In genomic region chr4:931960-932712, GRCh38 we compare ENCODE assay signal across 1 cellular context.
TF ChIP-seq lines count a peak whose summit lies in the region.

TSS of gene GAK (minus strand) at chr4:932316. CDS start at chr4:932187, 129 bp downstream.
TSS of gene TMEM175 (plus strand) at chr4:932460. CDS start at chr4:947740, 15,280 bp downstream.

TF ChIP-seq in A549, 52 proteins besides CTCF, POLR2A, EP300 and RAD21 (continued from another document):
- TF ChIP-seq TFCP2L1 (CRISPR knock-in tag; IDR thresholded peaks at IDR 0.05) (no peak), HES2 (IDR thresholded peaks at IDR 0.05) (no peak), GATA3 (IDR thresholded peaks at IDR 0.05; ENCODE audit: borderline replicate concordance) (no peak), MAZ (IDR thresholded peaks at IDR 0.05; ENCODE audit: borderline replicate concordance, low read depth, low read length) (no peak), REST (IDR thresholded peaks at IDR 0.05) (no peak), SMC3 (IDR thresholded peaks at IDR 0.05) (no peak), RARB (CRISPR knock-in tag; IDR thresholded peaks at IDR 0.05) (no peak), PBX3 (IDR thresholded peaks at IDR 0.05) (no peak), RCOR1 (IDR thresholded peaks at IDR 0.05; ENCODE audit: low read depth, low read length) (no peak), TP53 (CRISPR knock-in tag; IDR thresholded peaks at IDR 0.05) (no peak), PHF8 (IDR thresholded peaks at IDR 0.05; ENCODE audit: borderline replicate concordance, low read depth) (peak; percentile 70; the same call in 1 of the 2 replicates), CHD2 (IDR thresholded peaks at IDR 0.05; ENCODE audit: low read length, partially characterized antibody) (no peak), FOSB (CRISPR knock-in tag; IDR thresholded peaks at IDR 0.05) (no peak), POLR2AphosphoS2 (conservative IDR thresholded peaks at IDR 0.05; ENCODE audit: low read length) (no peak), NR3C1 (IDR thresholded peaks at IDR 0.05) (no peak), FOSL2 (IDR thresholded peaks at IDR 0.05) (no peak), FOSL2 (CRISPR knock-in tag; IDR thresholded peaks at IDR 0.05) (no peak), MAFK (IDR thresholded peaks at IDR 0.05; ENCODE audit: partially characterized antibody) (no peak), HEYL (CRISPR knock-in tag; IDR thresholded peaks at IDR 0.05) (no peak), EHMT2 (IDR thresholded peaks at IDR 0.05; ENCODE audit: low read depth) (no peak), MYC (IDR thresholded peaks at IDR 0.05; ENCODE audit: borderline replicate concordance, low read length) (no peak), ATOH8 (CRISPR knock-in tag; IDR thresholded peaks at IDR 0.05; ENCODE audit: low read depth) (no peak), ESRRA (IDR thresholded peaks at IDR 0.05; ENCODE audit: borderline replicate concordance, low read length) (no peak), JUNB (IDR thresholded peaks at IDR 0.05) (no peak), HDAC2 (IDR thresholded peaks at IDR 0.05) (no peak), EHF (CRISPR knock-in tag; IDR thresholded peaks at IDR 0.05) (no peak), NPAS2 (CRISPR knock-in tag; IDR thresholded peaks at IDR 0.05; ENCODE audit: borderline replicate concordance) (no peak), HOXB13 (CRISPR knock-in tag; IDR thresholded peaks at IDR 0.05; ENCODE audit: low read depth) (no peak), JUN (IDR thresholded peaks at IDR 0.05) (peak in 1 of 2 experiments; percentile 58; a peak in 3 of 5 replicates)
TF ChIP-seq in A549: peak in this region for 6.
